Comparison of ENCODE assay signal across 1 cellular context in the genomic region with DNA sequence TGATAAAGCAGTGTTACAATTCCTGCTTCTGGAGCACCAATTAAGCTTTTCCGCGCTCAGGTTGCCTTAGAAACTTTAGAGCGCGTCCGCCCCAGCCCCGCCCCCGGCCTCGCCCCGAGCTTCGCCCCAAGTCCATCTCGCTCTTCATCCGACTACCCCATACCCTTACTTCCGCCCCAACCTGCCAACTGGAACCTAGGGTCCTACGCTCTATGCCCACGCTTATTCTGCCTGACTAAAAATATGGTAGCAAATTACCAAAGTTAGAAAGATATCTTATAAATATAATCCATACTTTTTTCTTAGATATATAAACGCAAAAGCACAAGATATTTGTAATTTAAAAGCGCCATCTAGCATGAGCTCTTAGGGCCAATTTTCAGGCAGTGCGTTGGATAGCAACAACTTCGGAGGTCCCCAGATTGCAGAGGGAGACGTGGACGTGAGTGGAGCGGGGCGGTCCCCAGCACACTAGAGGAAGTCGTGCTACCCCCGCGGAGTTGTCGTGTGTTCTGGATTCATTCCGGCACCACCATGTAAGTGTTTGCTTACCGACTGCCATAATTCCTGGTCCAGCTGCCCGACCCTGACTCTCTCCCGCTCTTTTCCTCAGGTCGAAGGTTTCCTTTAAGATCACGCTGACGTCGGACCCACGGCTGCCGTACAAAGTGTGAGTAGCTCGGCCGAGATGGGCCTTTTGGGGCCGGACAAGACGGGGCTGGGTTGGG.
A peak's percentile ranks its signal among the peaks of the same experiment; 100 is the strongest.
TF ChIP-seq lines count a peak whose summit lies in the region.

TSS of gene UFM1 (plus strand) at position 466 of the 728 bp plus-strand sequence. CDS start at position 535, 69 bp downstream.

TF ChIP-seq in HEK293, 187 proteins besides CTCF, POLR2A, EP300 and RAD21 (continued from another document):
- TF ChIP-seq, protein P1, sequence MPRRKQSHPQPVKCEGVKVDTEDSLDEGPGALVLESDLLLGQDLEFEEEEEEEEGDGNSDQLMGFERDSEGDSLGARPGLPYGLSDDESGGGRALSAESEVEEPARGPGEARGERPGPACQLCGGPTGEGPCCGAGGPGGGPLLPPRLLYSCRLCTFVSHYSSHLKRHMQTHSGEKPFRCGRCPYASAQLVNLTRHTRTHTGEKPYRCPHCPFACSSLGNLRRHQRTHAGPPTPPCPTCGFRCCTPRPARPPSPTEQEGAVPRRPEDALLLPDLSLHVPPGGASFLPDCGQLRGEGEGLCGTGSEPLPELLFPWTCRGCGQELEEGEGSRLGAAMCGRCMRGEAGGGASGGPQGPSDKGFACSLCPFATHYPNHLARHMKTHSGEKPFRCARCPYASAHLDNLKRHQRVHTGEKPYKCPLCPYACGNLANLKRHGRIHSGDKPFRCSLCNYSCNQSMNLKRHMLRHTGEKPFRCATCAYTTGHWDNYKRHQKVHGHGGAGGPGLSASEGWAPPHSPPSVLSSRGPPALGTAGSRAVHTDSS (tag by site-specific recombination; IDR thresholded peaks at IDR 0.05), result no peak
- peak; percentile 56; the same call in 1 of the 2 replicates for TF ChIP-seq SP7 (tag by site-specific recombination; IDR thresholded peaks at IDR 0.05)
- no peak for TF ChIP-seq ZNF350 (tag by site-specific recombination; IDR thresholded peaks at IDR 0.05)
- TF ChIP-seq ZNF37A (tag by site-specific recombination; IDR thresholded peaks at IDR 0.05), result no peak
- peak; percentile 46; the same call in 1 of the 2 replicates for TF ChIP-seq KLF1 (tag by site-specific recombination; IDR thresholded peaks at IDR 0.05)
- TF ChIP-seq, protein P2, sequence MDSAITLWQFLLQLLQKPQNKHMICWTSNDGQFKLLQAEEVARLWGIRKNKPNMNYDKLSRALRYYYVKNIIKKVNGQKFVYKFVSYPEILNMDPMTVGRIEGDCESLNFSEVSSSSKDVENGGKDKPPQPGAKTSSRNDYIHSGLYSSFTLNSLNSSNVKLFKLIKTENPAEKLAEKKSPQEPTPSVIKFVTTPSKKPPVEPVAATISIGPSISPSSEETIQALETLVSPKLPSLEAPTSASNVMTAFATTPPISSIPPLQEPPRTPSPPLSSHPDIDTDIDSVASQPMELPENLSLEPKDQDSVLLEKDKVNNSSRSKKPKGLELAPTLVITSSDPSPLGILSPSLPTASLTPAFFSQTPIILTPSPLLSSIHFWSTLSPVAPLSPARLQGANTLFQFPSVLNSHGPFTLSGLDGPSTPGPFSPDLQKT (IDR thresholded peaks at IDR 0.05; ENCODE audit: borderline replicate concordance, low read depth, low read length), result no peak
- TF ChIP-seq, protein P3, sequence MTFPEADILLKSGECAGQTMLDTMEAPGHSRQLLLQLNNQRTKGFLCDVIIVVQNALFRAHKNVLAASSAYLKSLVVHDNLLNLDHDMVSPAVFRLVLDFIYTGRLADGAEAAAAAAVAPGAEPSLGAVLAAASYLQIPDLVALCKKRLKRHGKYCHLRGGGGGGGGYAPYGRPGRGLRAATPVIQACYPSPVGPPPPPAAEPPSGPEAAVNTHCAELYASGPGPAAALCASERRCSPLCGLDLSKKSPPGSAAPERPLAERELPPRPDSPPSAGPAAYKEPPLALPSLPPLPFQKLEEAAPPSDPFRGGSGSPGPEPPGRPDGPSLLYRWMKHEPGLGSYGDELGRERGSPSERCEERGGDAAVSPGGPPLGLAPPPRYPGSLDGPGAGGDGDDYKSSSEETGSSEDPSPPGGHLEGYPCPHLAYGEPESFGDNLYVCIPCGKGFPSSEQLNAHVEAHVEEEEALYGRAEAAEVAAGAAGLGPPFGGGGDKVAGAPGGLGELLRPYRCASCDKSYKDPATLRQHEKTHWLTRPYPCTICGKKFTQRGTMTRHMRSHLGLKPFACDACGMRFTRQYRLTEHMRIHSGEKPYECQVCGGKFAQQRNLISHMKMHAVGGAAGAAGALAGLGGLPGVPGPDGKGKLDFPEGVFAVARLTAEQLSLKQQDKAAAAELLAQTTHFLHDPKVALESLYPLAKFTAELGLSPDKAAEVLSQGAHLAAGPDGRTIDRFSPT (tag by site-specific recombination; IDR thresholded peaks at IDR 0.05), result peak; percentile 96
- TF ChIP-seq ZNF580 (tag by site-specific recombination; IDR thresholded peaks at IDR 0.05), result peak; percentile 58; the same call in 1 of the 2 replicates
- peak; percentile 95 for TF ChIP-seq ZNF341 (tag by site-specific recombination; IDR thresholded peaks at IDR 0.05; ENCODE audit: low read depth)
- TF ChIP-seq ZNF2 (tag by site-specific recombination; IDR thresholded peaks at IDR 0.05), result no peak
- TF ChIP-seq BCL6B (tag by site-specific recombination; IDR thresholded peaks at IDR 0.05), result no peak
- no peak for TF ChIP-seq MZF1 (tag by site-specific recombination; IDR thresholded peaks at IDR 0.05; ENCODE audit: borderline replicate concordance)
- TF ChIP-seq, protein P4, sequence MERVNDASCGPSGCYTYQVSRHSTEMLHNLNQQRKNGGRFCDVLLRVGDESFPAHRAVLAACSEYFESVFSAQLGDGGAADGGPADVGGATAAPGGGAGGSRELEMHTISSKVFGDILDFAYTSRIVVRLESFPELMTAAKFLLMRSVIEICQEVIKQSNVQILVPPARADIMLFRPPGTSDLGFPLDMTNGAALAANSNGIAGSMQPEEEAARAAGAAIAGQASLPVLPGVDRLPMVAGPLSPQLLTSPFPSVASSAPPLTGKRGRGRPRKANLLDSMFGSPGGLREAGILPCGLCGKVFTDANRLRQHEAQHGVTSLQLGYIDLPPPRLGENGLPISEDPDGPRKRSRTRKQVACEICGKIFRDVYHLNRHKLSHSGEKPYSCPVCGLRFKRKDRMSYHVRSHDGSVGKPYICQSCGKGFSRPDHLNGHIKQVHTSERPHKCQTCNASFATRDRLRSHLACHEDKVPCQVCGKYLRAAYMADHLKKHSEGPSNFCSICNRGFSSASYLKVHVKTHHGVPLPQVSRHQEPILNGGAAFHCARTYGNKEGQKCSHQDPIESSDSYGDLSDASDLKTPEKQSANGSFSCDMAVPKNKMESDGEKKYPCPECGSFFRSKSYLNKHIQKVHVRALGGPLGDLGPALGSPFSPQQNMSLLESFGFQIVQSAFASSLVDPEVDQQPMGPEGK (tag by site-specific recombination; IDR thresholded peaks at IDR 0.05), result peak; percentile 76
- TF ChIP-seq ZNF223 (tag by site-specific recombination; IDR thresholded peaks at IDR 0.05), result peak; percentile 96
- TF ChIP-seq, protein P5, sequence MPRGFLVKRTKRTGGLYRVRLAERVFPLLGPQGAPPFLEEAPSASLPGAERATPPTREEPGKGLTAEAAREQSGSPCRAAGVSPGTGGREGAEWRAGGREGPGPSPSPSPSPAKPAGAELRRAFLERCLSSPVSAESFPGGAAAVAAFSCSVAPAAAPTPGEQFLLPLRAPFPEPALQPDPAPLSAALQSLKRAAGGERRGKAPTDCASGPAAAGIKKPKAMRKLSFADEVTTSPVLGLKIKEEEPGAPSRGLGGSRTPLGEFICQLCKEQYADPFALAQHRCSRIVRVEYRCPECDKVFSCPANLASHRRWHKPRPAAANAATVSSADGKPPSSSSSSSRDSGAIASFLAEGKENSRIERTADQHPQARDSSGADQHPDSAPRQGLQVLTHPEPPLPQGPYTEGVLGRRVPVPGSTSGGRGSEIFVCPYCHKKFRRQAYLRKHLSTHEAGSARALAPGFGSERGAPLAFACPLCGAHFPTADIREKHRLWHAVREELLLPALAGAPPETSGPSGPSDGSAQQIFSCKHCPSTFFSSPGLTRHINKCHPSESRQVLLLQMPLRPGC (tag by site-specific recombination; IDR thresholded peaks at IDR 0.05), result no peak
- 0 out of 2 replicates have a peak, but pooled peaks have one; percentile 9 for TF ChIP-seq KLF7 (tag by site-specific recombination; IDR thresholded peaks at IDR 0.05; ENCODE audit: borderline replicate concordance)
- TF ChIP-seq ZNF571 (tag by site-specific recombination; IDR thresholded peaks at IDR 0.05), result no peak
- TF ChIP-seq ZNF335 (tag by site-specific recombination; conservative IDR thresholded peaks at IDR 0.05), result peak; percentile 99
- TF ChIP-seq ZSCAN30 (tag by site-specific recombination; IDR thresholded peaks at IDR 0.05), result 0 out of 2 replicates have a peak, but pooled peaks have one; percentile 27
- TF ChIP-seq ZNF362 (tag by site-specific recombination; IDR thresholded peaks at IDR 0.05), result no peak
- TF ChIP-seq TCF7L2 (IDR thresholded peaks at IDR 0.05; ENCODE audit: borderline replicate concordance, low read depth, low read length), result no peak
- no peak for TF ChIP-seq WT1 (tag by site-specific recombination; IDR thresholded peaks at IDR 0.05)
- TF ChIP-seq GLIS2 (tag by site-specific recombination; IDR thresholded peaks at IDR 0.05), result peak; percentile 75
- TF ChIP-seq ZNF433 (tag by site-specific recombination; IDR thresholded peaks at IDR 0.05; ENCODE audit: low read depth), result no peak
- TF ChIP-seq ZBTB8A (tag by site-specific recombination; IDR thresholded peaks at IDR 0.05), result 0 out of 2 replicates have a peak, but pooled peaks have one; percentile 9
- TF ChIP-seq ZBTB6 (tag by site-specific recombination; IDR thresholded peaks at IDR 0.05), result no peak
- peak; percentile 45; the same call in 1 of the 2 replicates for TF ChIP-seq ZFP37 (tag by site-specific recombination; IDR thresholded peaks at IDR 0.05)
- peak; percentile 43 for TF ChIP-seq ZBTB26 (tag by site-specific recombination; optimal IDR thresholded peaks at IDR 0.05)
- TF ChIP-seq KLF8 (tag by site-specific recombination; IDR thresholded peaks at IDR 0.05), result 0 out of 2 replicates have a peak, but pooled peaks have one; percentile 57
- TF ChIP-seq ZNF664 (tag by site-specific recombination; IDR thresholded peaks at IDR 0.05), result no peak
